ENCODE assay signal across 1 cellular context in genomic region chr3:18556001-18556408, GRCh38.
TF ChIP-seq lines count a peak whose summit lies in the region.

No MANE protein-coding gene starts in this region.

TF ChIP-seq in GM12878, 131 proteins besides CTCF, POLR2A, EP300 and RAD21 (continued from another document):
- TF ChIP-seq REST (IDR thresholded peaks at IDR 0.05; ENCODE audit: low read depth, low read length) (no peak), RBBP5 (conservative IDR thresholded peaks at IDR 0.05) (no peak), NBN (IDR thresholded peaks at IDR 0.05) (no peak), HDAC2 (IDR thresholded peaks at IDR 0.05) (no peak), HCFC1 (IDR thresholded peaks at IDR 0.05; ENCODE audit: low read length) (no peak), TBL1XR1 (IDR thresholded peaks at IDR 0.05; ENCODE audit: low read depth, low read length) (no peak), YY1 (IDR thresholded peaks at IDR 0.05; ENCODE audit: low read depth, low read length) (no peak), JUNB (IDR thresholded peaks at IDR 0.05) (no peak), EGR1 (IDR thresholded peaks at IDR 0.05; ENCODE audit: borderline replicate concordance in 1 of 2, low read depth in 2 of 2, low read length in 2 of 2) (no peak)
- TF ChIP-seq, protein P1, sequence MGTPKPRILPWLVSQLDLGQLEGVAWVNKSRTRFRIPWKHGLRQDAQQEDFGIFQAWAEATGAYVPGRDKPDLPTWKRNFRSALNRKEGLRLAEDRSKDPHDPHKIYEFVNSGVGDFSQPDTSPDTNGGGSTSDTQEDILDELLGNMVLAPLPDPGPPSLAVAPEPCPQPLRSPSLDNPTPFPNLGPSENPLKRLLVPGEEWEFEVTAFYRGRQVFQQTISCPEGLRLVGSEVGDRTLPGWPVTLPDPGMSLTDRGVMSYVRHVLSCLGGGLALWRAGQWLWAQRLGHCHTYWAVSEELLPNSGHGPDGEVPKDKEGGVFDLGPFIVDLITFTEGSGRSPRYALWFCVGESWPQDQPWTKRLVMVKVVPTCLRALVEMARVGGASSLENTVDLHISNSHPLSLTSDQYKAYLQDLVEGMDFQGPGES (IDR thresholded peaks at IDR 0.05) = no peak
- TF ChIP-seq, protein P2, sequence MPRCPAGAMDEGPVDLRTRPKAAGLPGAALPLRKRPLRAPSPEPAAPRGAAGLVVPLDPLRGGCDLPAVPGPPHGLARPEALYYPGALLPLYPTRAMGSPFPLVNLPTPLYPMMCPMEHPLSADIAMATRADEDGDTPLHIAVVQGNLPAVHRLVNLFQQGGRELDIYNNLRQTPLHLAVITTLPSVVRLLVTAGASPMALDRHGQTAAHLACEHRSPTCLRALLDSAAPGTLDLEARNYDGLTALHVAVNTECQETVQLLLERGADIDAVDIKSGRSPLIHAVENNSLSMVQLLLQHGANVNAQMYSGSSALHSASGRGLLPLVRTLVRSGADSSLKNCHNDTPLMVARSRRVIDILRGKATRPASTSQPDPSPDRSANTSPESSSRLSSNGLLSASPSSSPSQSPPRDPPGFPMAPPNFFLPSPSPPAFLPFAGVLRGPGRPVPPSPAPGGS (IDR thresholded peaks at IDR 0.05; ENCODE audit: borderline replicate concordance, insufficient read depth, low read depth, low read length, poor library complexity, severe bottlenecking) = no peak
